30 cellular contexts compared by ENCODE assay signal in genomic region chr13:52125547-52125946, GRCh38. TPM values are rescaled to one million over a fixed set of nuclear protein-coding genes. Genes with fewer than 3 reads are reported as not detected.
"Had no signal": no experiment of that assay in that cellular context is flagged by ENCODE, and none has a peak within 500 bp of the region (broad histone marks: within the 10 kb centered on the region; RNA-seq: fewer than 3 reads in every experiment).

No MANE protein-coding gene starts in this region.

- ATAC-seq: activated CD8-positive, alpha-beta memory T cell treated with anti-CD3 and anti-CD28 coated beads, Interleukin-2, amount 10 ng/mL, durations not matched to agents 7 days and 5 days; activated CD8-positive, alpha-beta T cell treated with anti-CD3 and anti-CD28 coated beads, Interleukin-2, amount 10 ng/mL, durations not matched to agents 7 days and 5 days; activated naive CD8-positive, alpha-beta T cell treated with anti-CD3 and anti-CD28 coated beads, Interleukin-2, amount 50 U/mL, for 24 hours; body of pancreas; effector memory CD8-positive, alpha-beta T cell; foreskin keratinocyte; gastrocnemius medialis; heart left ventricle had no signal

- DNase-seq: activated CD4-positive, alpha-beta memory T cell treated with anti-CD3 and anti-CD28 coated beads for 36 hours; activated CD4-positive, alpha-beta T cell treated with anti-CD3 and anti-CD28 coated beads for 48 hours; activated CD8-positive, alpha-beta memory T cell treated with anti-CD3 and anti-CD28 coated beads, Interleukin-2, amount 10 ng/mL, durations not matched to agents 7 days and 5 days; activated CD8-positive, alpha-beta memory T cell treated with anti-CD3 and anti-CD28 coated beads, Interleukin-2, amount 50 U/mL, for 4 hours; activated CD8-positive, alpha-beta T cell treated with anti-CD3 and anti-CD28 coated beads, Interleukin-2, amount 10 ng/mL, durations not matched to agents 7 days and 5 days; activated effector memory CD4-positive, alpha-beta T cell treated with anti-CD3 and anti-CD28 coated beads, Interleukin-2, amount 50 U/mL, for 16 hours; activated naive CD4-positive, alpha-beta T cell treated with anti-CD3 and anti-CD28 coated beads for 36 hours; activated naive CD8-positive, alpha-beta T cell treated with anti-CD3 and anti-CD28 coated beads for 36 hours; activated naive CD8-positive, alpha-beta T cell treated with anti-CD3 and anti-CD28 coated beads, Interleukin-2, amount 50 U/mL, for 24 hours; activated T-cell treated with anti-CD3 and anti-CD28 coated beads, Interleukin-2, amount 50 U/mL, for 1 hour; activated T-cell treated with anti-CD3 and anti-CD28 coated beads, Interleukin-2, amount 50 U/mL, for 48 hours; adrenal gland; amygdala; aorta; body of pancreas; caudate nucleus; cortex of kidney; dermis blood vessel endothelial cell; effector CD4-positive, alpha-beta T cell; effector memory CD8-positive, alpha-beta T cell; foreskin keratinocyte; gastrocnemius medialis; glutamatergic neuron; heart left ventricle; T-helper 2 cell had no signal

- H3K36me3 Mint-ChIP-seq: activated CD4-positive, alpha-beta memory T cell treated with anti-CD3 and anti-CD28 coated beads for 36 hours; activated CD8-positive, alpha-beta memory T cell treated with anti-CD3 and anti-CD28 coated beads, Interleukin-2, amount 10 ng/mL, durations not matched to agents 7 days and 5 days; activated naive CD4-positive, alpha-beta T cell treated with anti-CD3 and anti-CD28 coated beads, Interleukin-2, amount 50 U/mL, for 24 hours had no signal

- H3K27me3 Mint-ChIP-seq: activated CD4-positive, alpha-beta memory T cell treated with anti-CD3 and anti-CD28 coated beads for 36 hours had no signal

- H3K27ac Mint-ChIP-seq: activated CD4-positive, alpha-beta memory T cell treated with anti-CD3 and anti-CD28 coated beads for 36 hours; activated CD8-positive, alpha-beta memory T cell treated with anti-CD3 and anti-CD28 coated beads, Interleukin-2, amount 10 ng/mL, durations not matched to agents 7 days and 5 days; activated CD8-positive, alpha-beta T cell treated with anti-CD3 and anti-CD28 coated beads, Interleukin-2, amount 10 ng/mL, durations not matched to agents 7 days and 5 days; activated naive CD4-positive, alpha-beta T cell treated with anti-CD3 and anti-CD28 coated beads for 36 hours; activated naive CD4-positive, alpha-beta T cell treated with anti-CD3 and anti-CD28 coated beads, Interleukin-2, amount 50 U/mL, for 24 hours; activated naive CD8-positive, alpha-beta T cell treated with anti-CD3 and anti-CD28 coated beads for 36 hours; activated naive CD8-positive, alpha-beta T cell treated with anti-CD3 and anti-CD28 coated beads, Interleukin-2, amount 50 U/mL, for 24 hours; activated T-helper 1 cell treated with anti-CD3 and anti-CD28 coated beads, Interleukin-12 subunit alpha, Interleukin-12 subunit beta, Interleukin-2, Interleukin-4 antibody, amounts not matched to agents 30 ng/mL and 10 ng/mL and 1 ng/mL, durations not matched to agents 14 hours and 24 hours and 36 hours; activated T-helper 2 cell treated with anti-CD3 and anti-CD28 coated beads, Interferon-gamma antibody, Interleukin-2, Interleukin-4, amounts not matched to agents 10 μg/mL and 5 μg/mL and 100 μg/mL, durations not matched to agents 14 hours and 24 hours and 36 hours had no signal

- H3K9me3 Mint-ChIP-seq: activated CD4-positive, alpha-beta memory T cell treated with anti-CD3 and anti-CD28 coated beads for 36 hours; activated naive CD4-positive, alpha-beta T cell treated with anti-CD3 and anti-CD28 coated beads for 36 hours; activated naive CD4-positive, alpha-beta T cell treated with anti-CD3 and anti-CD28 coated beads, Interleukin-2, amount 50 U/mL, for 24 hours; activated naive CD8-positive, alpha-beta T cell treated with anti-CD3 and anti-CD28 coated beads for 36 hours; activated naive CD8-positive, alpha-beta T cell treated with anti-CD3 and anti-CD28 coated beads, Interleukin-2, amount 50 U/mL, for 24 hours; activated T-helper 1 cell treated with anti-CD3 and anti-CD28 coated beads, Interleukin-12 subunit alpha, Interleukin-12 subunit beta, Interleukin-2, Interleukin-4 antibody, amounts not matched to agents 30 ng/mL and 10 ng/mL and 1 ng/mL, durations not matched to agents 14 hours and 24 hours and 36 hours; activated T-helper 2 cell treated with anti-CD3 and anti-CD28 coated beads, Interferon-gamma antibody, Interleukin-2, Interleukin-4, amounts not matched to agents 10 μg/mL and 5 μg/mL and 100 μg/mL, durations not matched to agents 14 hours and 24 hours and 36 hours; effector memory CD8-positive, alpha-beta T cell had no signal

- H3K4me3 Mint-ChIP-seq: activated CD4-positive, alpha-beta memory T cell treated with anti-CD3 and anti-CD28 coated beads for 36 hours; activated CD8-positive, alpha-beta memory T cell treated with anti-CD3 and anti-CD28 coated beads, Interleukin-2, amount 10 ng/mL, durations not matched to agents 7 days and 5 days; activated CD8-positive, alpha-beta T cell treated with anti-CD3 and anti-CD28 coated beads, Interleukin-2, amount 10 ng/mL, durations not matched to agents 7 days and 5 days; activated naive CD4-positive, alpha-beta T cell treated with anti-CD3 and anti-CD28 coated beads for 36 hours; activated naive CD4-positive, alpha-beta T cell treated with anti-CD3 and anti-CD28 coated beads, Interleukin-2, amount 50 U/mL, for 24 hours; activated naive CD8-positive, alpha-beta T cell treated with anti-CD3 and anti-CD28 coated beads for 36 hours; activated naive CD8-positive, alpha-beta T cell treated with anti-CD3 and anti-CD28 coated beads, Interleukin-2, amount 50 U/mL, for 24 hours; activated T-helper 1 cell treated with anti-CD3 and anti-CD28 coated beads, Interleukin-12 subunit alpha, Interleukin-12 subunit beta, Interleukin-2, Interleukin-4 antibody, amounts not matched to agents 30 ng/mL and 10 ng/mL and 1 ng/mL, durations not matched to agents 14 hours and 24 hours and 36 hours; effector memory CD8-positive, alpha-beta T cell had no signal

RNA-seq across cellular contexts. Expression of gene NEK5, which starts 3.3 kb away (rescaled TPM):
- total RNA-seq: activated CD8-positive, alpha-beta memory T cell treated with anti-CD3 and anti-CD28 coated beads for 36 hours; activated CD8-positive, alpha-beta memory T cell treated with anti-CD3 and anti-CD28 coated beads, Interleukin-2, amount 10 ng/mL, durations not matched to agents 7 days and 5 days; activated CD8-positive, alpha-beta T cell treated with anti-CD3 and anti-CD28 coated beads, Interleukin-2, amount 10 ng/mL, durations not matched to agents 7 days and 5 days; activated T-helper 1 cell treated with anti-CD3 and anti-CD28 coated beads, Interleukin-12 subunit alpha, Interleukin-12 subunit beta, Interleukin-2, Interleukin-4 antibody, amounts not matched to agents 30 ng/mL and 10 ng/mL and 1 ng/mL, durations not matched to agents 14 hours and 24 hours and 36 hours; activated T-helper 2 cell treated with anti-CD3 and anti-CD28 coated beads, Interferon-gamma antibody, Interleukin-2, Interleukin-4, amounts not matched to agents 10 μg/mL and 5 μg/mL and 100 μg/mL, durations not matched to agents 14 hours and 24 hours and 36 hours; foreskin keratinocyte; T-helper 1 cell treated with Interleukin-12 subunit alpha and Interleukin-12 subunit beta and Interleukin-4 antibody, amounts not matched to agents 30 ng/mL and 1 ng/mL, for 36 hours had no signal
